8 cellular contexts compared by ENCODE assay signal in genomic region chr15:99755692-99756409, GRCh38. TPM values are rescaled to one million over a fixed set of nuclear protein-coding genes. Genes with fewer than 3 reads are reported as not detected.
DNase-seq lines count a peak whose midpoint lies in the region; ATAC-seq, FAIRE-seq and TF ChIP-seq lines count a peak whose summit lies in the region.

No MANE protein-coding gene starts in this region.

- H2AFZ ChIP-seq in mammary epithelial cell (ENCODE audit: low read depth, low read length), result no peak overlapping the region

- WGBS in mammary epithelial cell (ENCODE audit: low coverage, missing lambda C conversion rate), result 7% methylated on average over 7 of the region's 7 CpGs

- no peaks in the 10 kb centered on the region for H3K79me2 ChIP-seq in mammary epithelial cell (ENCODE audit: insufficient read depth, low read length)

- H3K27ac ChIP-seq in mammary epithelial cell (ENCODE audit: insufficient read depth, low read depth, low read length) (no peak overlapping the region), kidney (ENCODE audit: low read depth in 2 of 2, low read length in 2 of 2) (no peak overlapping the region)

- FAIRE-seq in kidney (lab: Jason Lieb, UNC), result peak; percentile 39

- no peaks in the 10 kb centered on the region for H3K27me3 ChIP-seq in mammary epithelial cell (ENCODE audit: insufficient read depth, low read length)

- CTCF ChIA-PET in mammary epithelial cell (lab: Charles Lee; ENCODE audit: low non-redundant PET), result interaction anchor here (0.6 to 0.7 kb wide), 6 partner anchors 23 to 486 kb away, joined by 3 to 9 read pairs (median 4); partner anchors contain the start of gene LYSMD4

- H3K9me3 ChIP-seq in mammary epithelial cell (replicated peaks; ENCODE audit: insufficient read depth, low read length) (no peaks in the 10 kb centered on the region), kidney (ENCODE audit: control insufficient read depth in 1 of 2, low read length in 2 of 2) (no peaks in the 10 kb centered on the region)

- in situ Hi-C loops in mammary epithelial cell (cut with MboI; ENCODE audit: low sequenced_read_pairs in 2 of 2), result no loop called here

- H3K4me1 ChIP-seq in mammary epithelial cell (ENCODE audit: insufficient read depth, low read length) (no peaks in the 10 kb centered on the region), kidney (ENCODE audit: control insufficient read depth in 1 of 2, insufficient read depth in 1 of 2, low read depth in 1 of 2, low read length in 2 of 2) (no peaks in the 10 kb centered on the region)

- TF ChIP-seq CTCF in AG09319 (IDR thresholded peaks at IDR 0.05; ENCODE audit: low read depth, low read length) (peak; percentile 76), mammary epithelial cell (conservative IDR thresholded peaks at IDR 0.05 in 1 of 2, IDR thresholded peaks at IDR 0.05 in 1 of 2; ENCODE audit: extremely low read depth in 1 of 2, insufficient read depth in 1 of 2, low read depth in 1 of 2, low read length in 2 of 2) (peak; percentile 74 to 87), kidney (IDR thresholded peaks at IDR 0.05; ENCODE audit: borderline replicate concordance, extremely low read depth, insufficient read depth) (peak; percentile 81)

- peak; percentile 23 for DNase-seq in AG09319 (ENCODE audit: extremely low read depth, low read depth)
- peak; percentile 41 for DNase-seq in NCI-H1092 treated with DMSO at 0.1 percent for 48 hours (lab: John Stamatoyannopoulos, UW)
- DNase-seq in SW 1271 (lab: John Stamatoyannopoulos, UW), result peak; percentile 48 to 76
- DNase-seq in mammary epithelial cell, result peak; percentile 52
- DNase-seq in kidney, result no peak
- DNase-seq in stimulated activated CD4-positive, alpha-beta T cell treated with anti-CD3 and anti-CD28 coated beads, Interleukin-4, amount 100 ng/mL, for 48 hours (ENCODE audit: low read depth in 2 of 2), result peak; percentile 12 to 13

- H3K4me3 ChIP-seq in mammary epithelial cell (replicated peaks in 1 of 3; ENCODE audit: insufficient read depth in 1 of 3, low read depth in 2 of 3, low read length in 3 of 3) (no peak overlapping the region), kidney (ENCODE audit: low read length in 2 of 2) (no peak overlapping the region)

- peak; percentile 90 for ATAC-seq in GM18502 (IDR thresholded peaks at IDR 0.05; ENCODE audit: poor library complexity, unreplicated experiment)
- peak; percentile 81 for ATAC-seq in HG02840 (IDR thresholded peaks at IDR 0.05; ENCODE audit: low FRiP score, unreplicated experiment)

- H4K20me1 ChIP-seq in mammary epithelial cell (ENCODE audit: insufficient read depth, low read length), result no peaks in the 10 kb centered on the region

- BruUV-seq in mammary epithelial cell (replicated peaks; lab: Mats Ljungman, UMichigan), result no TSS peak

- dilution Hi-C loops in mammary epithelial cell (cut with HindIII; ENCODE audit: low sequenced_read_pairs), result no loop called here

- no peaks in the 10 kb centered on the region for H3K36me3 ChIP-seq in mammary epithelial cell (ENCODE audit: insufficient read depth, low read length)
- no peaks in the 10 kb centered on the region for H3K36me3 ChIP-seq in kidney (ENCODE audit: control insufficient read depth in 1 of 2, insufficient read depth in 2 of 2, low read length in 2 of 2)

- H3K4me2 ChIP-seq in mammary epithelial cell (ENCODE audit: insufficient read depth, low read depth, low read length), result no peak overlapping the region

- H3K9ac ChIP-seq in mammary epithelial cell (ENCODE audit: insufficient read depth, low read length), result no peak overlapping the region
- no peak overlapping the region for H3K9ac ChIP-seq in kidney (ENCODE audit: low read length in 2 of 2)

- intact Hi-C loops in mammary epithelial cell (cut with micrococcal nuclease), result loop anchor here (1.0 to 2.0 kb wide), 5 partner anchors 23 to 483 kb away; partner anchors contain the start of gene LYSMD4
- intact Hi-C loops in kidney (cut with DNase I), result no loop called here

RNA-seq across cellular contexts. Expression of gene LYSMD4, which starts 22.6 kb away (rescaled TPM):
- 10 to 100 TPM; 10.9 to 20.5 TPM for total RNA-seq in mammary epithelial cell
- polyA plus RNA-seq in mammary epithelial cell, result 9.6 TPM
- polyA minus RNA-seq in mammary epithelial cell, result 3.5 TPM
- 8.6 TPM for total RNA-seq in kidney
- polyA plus RNA-seq in kidney (ENCODE audit: insufficient read depth, low read depth, low replicate concordance), result 4.9 TPM
